20 cellular contexts compared by ENCODE assay signal in genomic region chr1:209845405-209845725, GRCh38. TPM values are rescaled to one million over a fixed set of nuclear protein-coding genes. Genes with fewer than 3 reads are reported as not detected.
DNase-seq lines count a peak whose midpoint lies in the region; ATAC-seq and TF ChIP-seq lines count a peak whose summit lies in the region.
"Had no signal": no experiment of that assay in that cellular context is flagged by ENCODE, and none has a peak within 500 bp of the region (broad histone marks: within the 10 kb centered on the region; RNA-seq: fewer than 3 reads in every experiment).

No MANE protein-coding gene starts in this region.

- H2AFZ ChIP-seq in mammary epithelial cell (ENCODE audit: low read depth, low read length): no peak overlapping the region

- TF ChIP-seq POLR2A in thyroid gland (IDR thresholded peaks at IDR 0.05): no peak

- H3K36me3 Mint-ChIP-seq in MCF 10A (ENCODE audit: insufficient read depth, unreplicated experiment): peaks cover 88% of the 10 kb centered on the region

- H3K4me2 ChIP-seq in mammary epithelial cell (ENCODE audit: insufficient read depth, low read depth, low read length): no peak overlapping the region

- H3K27me3 ChIP-seq in mammary epithelial cell (ENCODE audit: insufficient read depth, low read length): no peaks in the 10 kb centered on the region
- no peaks in the 10 kb centered on the region for H3K27me3 ChIP-seq in thyroid gland
- H3K27me3 ChIP-seq: uterus had no signal

- TF ChIP-seq CTCF in MCF 10A (IDR thresholded peaks at IDR 0.05; ENCODE audit: unreplicated experiment) (no peak), mammary epithelial cell (conservative IDR thresholded peaks at IDR 0.05 in 1 of 2, IDR thresholded peaks at IDR 0.05 in 1 of 2; ENCODE audit: extremely low read depth in 1 of 2, insufficient read depth in 1 of 2, low read depth in 1 of 2, low read length in 2 of 2) (no peak), thyroid gland (IDR thresholded peaks at IDR 0.05) (no peak)

- H3K27ac ChIP-seq in mammary epithelial cell (ENCODE audit: insufficient read depth, low read depth, low read length) (no peak overlapping the region), thyroid gland (peak overlapping the region in 2 of 3 donors; percentile 5 to 31)
- H3K27ac ChIP-seq: uterus had no signal

- no peaks in the 10 kb centered on the region for H3K27me3 Mint-ChIP-seq in MCF 10A (ENCODE audit: insufficient read depth, unreplicated experiment)
- H3K27me3 Mint-ChIP-seq: CD4-positive, CD25-positive, alpha-beta regulatory T cell had no signal

- H3K36me3 ChIP-seq in mammary epithelial cell (ENCODE audit: insufficient read depth, low read length) (peaks cover 43% of the 10 kb centered on the region), thyroid gland (peaks cover 17 to 28% of the 10 kb centered on the region in 2 donors)
- H3K36me3 ChIP-seq: uterus had no signal

- no peaks in the 10 kb centered on the region for H4K20me1 ChIP-seq in mammary epithelial cell (ENCODE audit: insufficient read depth, low read length)

- intact Hi-C loops in MCF 10A (cut with micrococcal nuclease) (no loop called here), mammary epithelial cell (cut with micrococcal nuclease) (no loop called here), thyroid gland (cut with DNase I) (no loop called here)

- ATAC-seq in GM18511 (IDR thresholded peaks at IDR 0.05; ENCODE audit: unreplicated experiment): no peak
- ATAC-seq in GM21737 (IDR thresholded peaks at IDR 0.05; ENCODE audit: unreplicated experiment): no peak
- ATAC-seq: HepG2, left colon, mucosa of descending colon had no signal

- no peak overlapping the region for H3K4me3 ChIP-seq in mammary epithelial cell (replicated peaks in 1 of 3; ENCODE audit: insufficient read depth in 1 of 3, low read depth in 2 of 3, low read length in 3 of 3)
- H3K4me3 ChIP-seq in thyroid gland (replicated peaks in 1 of 3): no peak overlapping the region
- H3K4me3 ChIP-seq: mucosa of descending colon, uterus had no signal

- CTCF ChIA-PET in MCF 10A (lab: Yijun Ruan, JAX) (interaction anchor here (0.6 to 8.5 kb wide), 12 partner anchors 8 to 171 kb away, joined by 3 to 169 read pairs (median 5); no protein-coding TSS in a partner anchor), mammary epithelial cell (lab: Charles Lee; ENCODE audit: low non-redundant PET) (no interaction called here)

- POLR2A ChIA-PET in MCF 10A (lab: Yijun Ruan, JAX): interaction anchor here (0.7 to 11.5 kb wide), 13 partner anchors 8 to 42 kb away, joined by 3 to 205 read pairs (median 4); partner anchors contain the start of gene IRF6

- WGBS in mammary epithelial cell (ENCODE audit: low coverage, missing lambda C conversion rate): 91% methylated on average over 1 of the region's 1 CpG
- WGBS in thyroid gland, 2 donors: 30 to 47% methylated on average over 1 of the region's 1 CpG

- H3K4me1 Mint-ChIP-seq in MCF 10A (ENCODE audit: insufficient read depth, unreplicated experiment): peaks cover 29% of the 10 kb centered on the region
- H3K4me1 Mint-ChIP-seq: neural crest cell had no signal

- DNase-seq in MCF 10A (ENCODE audit: unreplicated experiment): no peak
- no peak for DNase-seq in mammary epithelial cell
- peak; percentile 66 for DNase-seq in NCI-H1436 (lab: John Stamatoyannopoulos, UW)
- DNase-seq in NCI-H2227 treated with DMSO at 0.1 percent for 48 hours (lab: John Stamatoyannopoulos, UW): peak; percentile 96
- DNase-seq in thyroid gland: no peak
- DNase-seq in NCI-H2171 treated with DMSO at 0.1 percent for 48 hours (lab: John Stamatoyannopoulos, UW): no peak
- DNase-seq: activated CD4-positive, alpha-beta T cell treated with anti-CD3 and anti-CD28 coated beads, Interleukin-2, amount 50 U/mL, for 4 hours; activated gamma-delta T cell treated with Interleukin-2 at 50 U/mL for 16 hours; CD4-positive, CD25-positive, alpha-beta regulatory T cell; effector CD8-positive, alpha-beta T cell; left colon; mucosa of descending colon; NCI-H2171; SHP77; stimulated activated CD4-positive, alpha-beta T cell treated with anti-CD3 and anti-CD28 coated beads, Interleukin-4, amount 100 ng/mL, for 24 hours; uterus had no signal

- no peak overlapping the region for H3K4me3 Mint-ChIP-seq in MCF 10A (ENCODE audit: unreplicated experiment)
- H3K4me3 Mint-ChIP-seq: CD4-positive, CD25-positive, alpha-beta regulatory T cell; neural crest cell had no signal

- BruUV-seq in MCF 10A (replicated peaks; lab: Mats Ljungman, UMichigan): no TSS peak
- BruUV-seq in mammary epithelial cell (replicated peaks; lab: Mats Ljungman, UMichigan): no TSS peak

- peaks cover 10% of the 10 kb centered on the region for H3K4me1 ChIP-seq in mammary epithelial cell (ENCODE audit: insufficient read depth, low read length)
- peaks cover 7 to 13% of the 10 kb centered on the region in 2 donors for H3K4me1 ChIP-seq in thyroid gland
- H3K4me1 ChIP-seq: uterus had no signal

- no peak overlapping the region for H3K9ac ChIP-seq in mammary epithelial cell (ENCODE audit: insufficient read depth, low read length)

- peak overlapping the region; percentile 78 for H3K27ac Mint-ChIP-seq in MCF 10A (ENCODE audit: low read depth, unreplicated experiment)

- H3K9me3 Mint-ChIP-seq in MCF 10A (ENCODE audit: unreplicated experiment): no peaks in the 10 kb centered on the region
- H3K9me3 Mint-ChIP-seq: CD4-positive, CD25-positive, alpha-beta regulatory T cell; neural crest cell had no signal

- H3K9me3 ChIP-seq in mammary epithelial cell (replicated peaks; ENCODE audit: insufficient read depth, low read length): no peaks in the 10 kb centered on the region
- H3K9me3 ChIP-seq in thyroid gland: no peaks in the 10 kb centered on the region
- H3K9me3 ChIP-seq: mucosa of descending colon, uterus had no signal

- dilution Hi-C loops in mammary epithelial cell (cut with HindIII; ENCODE audit: low sequenced_read_pairs): loop anchor here (25.0 kb wide), 1 partner anchor 392 kb away; the partner anchor contains the start of gene SERTAD4

- peaks cover 66% of the 10 kb centered on the region for H3K79me2 ChIP-seq in mammary epithelial cell (ENCODE audit: insufficient read depth, low read length)

- in situ Hi-C loops in mammary epithelial cell (cut with MboI; ENCODE audit: low sequenced_read_pairs in 2 of 2): no loop called here

RNA-seq across cellular contexts. Expression of gene UTP25, which starts 17.6 kb away (rescaled TPM):
- total RNA-seq in MCF 10A (2022): 20.4 and 23.8 TPM in 2 replicates
- 10 to 100 TPM in 1 of 2 donors, 1 to 10 TPM in 1; 9.3 to 14.0 TPM for total RNA-seq in mammary epithelial cell
- polyA plus RNA-seq in mammary epithelial cell: 8.0 TPM
- polyA minus RNA-seq in mammary epithelial cell: 8.3 TPM
- total RNA-seq in thyroid gland: 10 to 100 TPM in 1 of 4 donors, 1 to 10 TPM in 3; 7.3 to 11.0 (median 7.8) TPM

RNA-seq across cellular contexts. Expression of gene IRF6, which starts 39.4 kb away (rescaled TPM):
- total RNA-seq in MCF 10A (2022) (87.8 and 106 TPM in 2 replicates), mammary epithelial cell (100 to 1,000 TPM; 261 to 422 TPM), thyroid gland (10 to 100 TPM; 26.7 to 41.9 (median 32.7) TPM)
- 252 TPM for polyA plus RNA-seq in mammary epithelial cell
- polyA minus RNA-seq in mammary epithelial cell: 369 TPM
- polyA plus RNA-seq: HepG2 had no signal

Comparison
In these comparisons a context has a peak if more than half of its experiments do, and no peak if none do; other contexts are left out.
1. DNase-seq: peak in NCI-H1436 (single experiment) and NCI-H2227 treated with DMSO at 0.1 percent for 48 hours (single experiment); none in MCF 10A (single experiment), mammary epithelial cell (single experiment), thyroid gland (0 of 2) and NCI-H2171 treated with DMSO at 0.1 percent for 48 hours (single experiment).